11 cellular contexts compared by ENCODE assay signal in the genomic region with DNA sequence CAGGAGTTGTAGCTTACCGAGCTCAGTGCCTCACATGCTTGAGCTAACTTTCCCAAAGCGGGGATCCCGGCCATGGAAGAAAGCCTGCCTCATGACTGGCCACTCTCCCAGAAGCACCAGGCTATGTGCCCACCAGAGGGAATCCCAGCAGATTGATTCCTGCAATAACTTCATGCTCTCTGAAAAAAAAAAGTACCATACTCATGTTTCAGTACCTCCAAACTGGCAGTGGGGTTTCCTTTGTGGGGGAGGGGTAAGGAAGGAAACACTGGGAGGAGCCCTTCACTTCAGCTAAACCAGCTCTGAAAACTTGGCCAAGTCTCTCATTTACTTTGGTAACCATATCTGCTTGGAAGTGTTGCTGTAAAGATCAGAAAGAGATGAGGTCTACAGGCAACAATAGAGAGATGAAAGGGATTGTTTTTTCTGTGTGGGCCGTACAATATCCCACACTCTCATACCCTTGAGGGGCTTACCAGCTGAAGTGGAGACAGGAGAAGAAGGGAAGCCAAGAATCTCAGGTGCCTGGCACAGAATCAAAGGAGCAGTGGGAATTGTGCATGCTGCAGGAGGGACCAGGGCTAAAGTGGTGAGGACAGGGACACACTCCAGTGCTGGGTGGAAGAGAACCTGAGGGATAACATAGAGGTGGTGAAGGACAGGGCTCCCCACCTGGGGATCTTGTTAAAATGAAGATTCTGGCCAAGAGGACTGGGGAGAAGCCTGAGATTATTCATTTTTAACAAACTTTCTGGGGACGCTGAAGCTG. TPM values are rescaled to one million over a fixed set of nuclear protein-coding genes. Genes with fewer than 3 reads are reported as not detected.
DNase-seq lines count a peak whose midpoint lies in the region; ATAC-seq and TF ChIP-seq lines count a peak whose summit lies in the region.
"Had no signal": no experiment of that assay in that cellular context is flagged by ENCODE, and none has a peak within 500 bp of the region (broad histone marks: within the 10 kb centered on the region; RNA-seq: fewer than 3 reads in every experiment).

No MANE protein-coding gene starts in this region.

- DNase-seq in left ventricle myocardium superior (no peak), Right ventricle myocardium inferior (ENCODE audit: missing footprints) (no peak), breast epithelium (ENCODE audit: low spot score in 2 of 2) (no peak), midbrain (lab: John Stamatoyannopoulos, UW) (peak; percentile 52), glomerular visceral epithelial cell (ENCODE audit: extremely low spot score) (no peak)
- DNase-seq: activated naive CD4-positive, alpha-beta T cell treated with anti-CD3 and anti-CD28 coated beads for 36 hours; NCI-H1694 treated with DMSO at 0.1 percent for 48 hours had no signal

- no peak for TF ChIP-seq CTCF in breast epithelium (IDR thresholded peaks at IDR 0.05)

- H3K27ac ChIP-seq in breast epithelium = peak overlapping the region; percentile 66 to 69
- peak overlapping the region; percentile 32 for H3K27ac ChIP-seq in urinary bladder (ENCODE audit: low read depth)

- WGBS in urinary bladder = 61% methylated on average over 5 of the region's 5 CpGs

- no peak for TF ChIP-seq POLR2A in breast epithelium (IDR thresholded peaks at IDR 0.05)

- ATAC-seq in left ventricle myocardium superior (peak; percentile 30), Right ventricle myocardium inferior (no peak), HG02840 (IDR thresholded peaks at IDR 0.05; ENCODE audit: low FRiP score, unreplicated experiment) (no peak), GM21737 (IDR thresholded peaks at IDR 0.05; ENCODE audit: unreplicated experiment) (no peak)

- H3K4me3 ChIP-seq in breast epithelium (no peak overlapping the region), urinary bladder (ENCODE audit: low read depth, low read length) (no peak overlapping the region)
- H3K4me3 ChIP-seq: thoracic aorta had no signal

- no peaks in the 10 kb centered on the region for H3K9me3 ChIP-seq in breast epithelium
- H3K9me3 ChIP-seq: thoracic aorta had no signal

- H3K27me3 ChIP-seq in breast epithelium = no peaks in the 10 kb centered on the region

- intact Hi-C loops in left ventricle myocardium superior (cut with micrococcal nuclease) (no loop called here), Right ventricle myocardium inferior (cut with DNase I) (no loop called here), breast epithelium (cut with DNase I; ENCODE audit: low total_unique reads) (no loop called here)

- H3K36me3 ChIP-seq in breast epithelium = no peaks in the 10 kb centered on the region
- H3K36me3 ChIP-seq in urinary bladder (ENCODE audit: insufficient read depth) = no peaks in the 10 kb centered on the region
- H3K36me3 ChIP-seq: thoracic aorta had no signal

- H3K4me1 ChIP-seq in breast epithelium = no peaks in the 10 kb centered on the region
- peaks cover 2% of the 10 kb centered on the region for H3K4me1 ChIP-seq in urinary bladder (ENCODE audit: insufficient read depth)

RNA-seq across cellular contexts. Expression of a gene that starts 42.4 kb away (rescaled TPM):
- total RNA-seq in left ventricle myocardium superior = 0.25 TPM
- 0.14 TPM for total RNA-seq in Right ventricle myocardium inferior
- 100 to 1,000 TPM in 2 of 3 donors, 1 to 10 TPM in 1; 1.1 to 335 (median 230) TPM for total RNA-seq in breast epithelium
- total RNA-seq in urinary bladder = 40.6 TPM
- 89.6 TPM for polyA plus RNA-seq in urinary bladder
- total RNA-seq: activated naive CD4-positive, alpha-beta T cell treated with anti-CD3 and anti-CD28 coated beads for 36 hours had no signal
